In the genomic region with DNA sequence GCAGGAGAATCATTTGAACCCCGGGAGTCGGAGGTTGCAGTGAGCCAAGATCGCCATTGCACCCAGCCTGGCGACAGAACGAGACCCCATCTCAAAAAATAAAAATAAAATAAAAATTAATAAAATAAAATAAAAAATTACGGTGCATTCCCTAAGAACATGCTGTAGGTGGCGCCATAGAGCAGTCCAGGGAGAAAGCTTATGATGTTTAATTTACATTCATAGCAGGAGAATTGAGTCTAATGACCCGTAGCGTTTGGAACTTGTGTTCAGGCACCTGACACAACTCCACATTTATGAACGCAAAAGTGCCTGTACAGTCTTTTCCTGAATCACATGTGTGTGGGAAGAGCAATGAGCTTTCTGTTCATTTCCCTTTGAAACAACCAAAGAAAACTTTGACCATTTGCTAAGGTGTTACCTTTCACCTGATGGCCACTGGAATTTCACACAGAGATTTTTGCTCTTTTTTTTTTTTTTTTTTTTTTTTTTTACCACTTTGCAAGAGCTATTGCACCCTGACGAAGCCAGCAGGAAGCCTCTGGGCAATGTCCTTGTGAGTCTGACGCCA, we compare ENCODE assay signal across 9 cellular contexts.
DNase-seq lines count a peak whose midpoint lies in the region; ATAC-seq and TF ChIP-seq lines count a peak whose summit lies in the region.
"Had no signal": no experiment of that assay in that cellular context is flagged by ENCODE, and none has a peak within 500 bp of the region (broad histone marks: within the 10 kb centered on the region; RNA-seq: fewer than 3 reads in every experiment).

No MANE protein-coding gene starts in this region.

- no peaks in the 10 kb centered on the region for H3K36me3 ChIP-seq in CD4-positive, alpha-beta memory T cell (ENCODE audit: insufficient read depth, low read length)
- H3K36me3 ChIP-seq in Peyer's patch (no peaks in the 10 kb centered on the region), esophagus squamous epithelium (no peaks in the 10 kb centered on the region), sigmoid colon (no peaks in the 10 kb centered on the region)

- H3K36me3 Mint-ChIP-seq in CD4-positive, alpha-beta memory T cell: peaks cover 0 to 4% of the 10 kb centered on the region in 2 donors

- H3K4me3 ChIP-seq in CD4-positive, alpha-beta memory T cell (ENCODE audit: low read length in 2 of 2): no peak overlapping the region
- H3K4me3 ChIP-seq in Peyer's patch (no peak overlapping the region), esophagus squamous epithelium (no peak overlapping the region), sigmoid colon (no peak overlapping the region)
- H3K4me3 ChIP-seq: SK-N-MC had no signal

- POLR2A ChIA-PET in CD4-positive, alpha-beta memory T cell (lab: Charles Lee; ENCODE audit: partially characterized antibody): no interaction called here

- 20 to 24% methylated on average over 12 of the region's 12 CpGs for WGBS in esophagus squamous epithelium, 2 donors
- 20 to 43% methylated on average over 12 of the region's 12 CpGs for WGBS in sigmoid colon, 2 donors

- CTCF ChIA-PET in CD4-positive, alpha-beta memory T cell (lab: Charles Lee; ENCODE audit: partially characterized antibody): interaction anchor here (0.6 to 5.2 kb wide), 16 partner anchors 8 to 170 kb away, joined by 3 to 60 read pairs (median 4); no protein-coding TSS in a partner anchor

- intact Hi-C loops in CD4-positive, alpha-beta memory T cell (cut with micrococcal nuclease): no loop called here
- intact Hi-C loops in esophagus squamous epithelium (cut with DNase I): no loop called here
- intact Hi-C loops in sigmoid colon (cut with DNase I): no loop called here

- H3K9me3 Mint-ChIP-seq in CD4-positive, alpha-beta memory T cell: peaks cover 0 to 2% (median 0%) of the 10 kb centered on the region in 8 donors

- no peaks in the 10 kb centered on the region for H3K27me3 ChIP-seq in CD4-positive, alpha-beta memory T cell (ENCODE audit: insufficient read depth, low read length)
- H3K27me3 ChIP-seq in Peyer's patch (no peaks in the 10 kb centered on the region), esophagus squamous epithelium (peaks cover 0 to 38% (median 2%) of the 10 kb centered on the region in 4 donors), sigmoid colon (no peaks in the 10 kb centered on the region)

- no peaks in the 10 kb centered on the region for H3K9me3 ChIP-seq in CD4-positive, alpha-beta memory T cell (ENCODE audit: control insufficient read depth in 1 of 2, low read length in 2 of 2)
- no peaks in the 10 kb centered on the region for H3K9me3 ChIP-seq in Peyer's patch
- H3K9me3 ChIP-seq in esophagus squamous epithelium: no peaks in the 10 kb centered on the region
- H3K9me3 ChIP-seq in sigmoid colon: no peaks in the 10 kb centered on the region

- no peak overlapping the region for H3K27ac ChIP-seq in CD4-positive, alpha-beta memory T cell (ENCODE audit: low read depth, low read length)
- no peak overlapping the region for H3K27ac ChIP-seq in Peyer's patch
- no peak overlapping the region for H3K27ac ChIP-seq in esophagus squamous epithelium
- H3K27ac ChIP-seq in sigmoid colon: no peak overlapping the region
- H3K27ac ChIP-seq: SK-N-MC had no signal

- no peak for TF ChIP-seq EP300 in sigmoid colon (IDR thresholded peaks at IDR 0.05)

- TF ChIP-seq POLR2A in Peyer's patch (IDR thresholded peaks at IDR 0.05) (no peak), esophagus squamous epithelium (IDR thresholded peaks at IDR 0.05) (no peak), sigmoid colon (IDR thresholded peaks at IDR 0.05) (no peak)

- H3K4me3 Mint-ChIP-seq in CD4-positive, alpha-beta memory T cell: no peak overlapping the region

- peaks cover 0 to 9% (median 3%) of the 10 kb centered on the region in 4 donors for H3K4me1 Mint-ChIP-seq in CD4-positive, alpha-beta memory T cell

- no peak overlapping the region for H3K27ac Mint-ChIP-seq in CD4-positive, alpha-beta memory T cell

- peak in 3 of 5 donors; percentile 12 to 37 (median 24) for DNase-seq in CD4-positive, alpha-beta memory T cell
- DNase-seq in GM13977 (ENCODE audit: low spot score) (peak; percentile 61), Peyer's patch (peak in 1 of 3 donors; percentile 55), esophagus squamous epithelium (lab: John Stamatoyannopoulos, UW) (no peak), sigmoid colon (no peak)

- in situ Hi-C loops in GM13977 (cut with MboI; ENCODE audit: low pct_unique_long_range_greater_than_20kb, low sequenced_read_pairs, unreplicated experiment): no loop called here

- peak; percentile 44 for TF ChIP-seq CTCF in GM13977 (IDR thresholded peaks at IDR 0.05; ENCODE audit: extremely low read depth, insufficient read depth, missing control alignments)
- peak; percentile 24 to 83 (median 46) for TF ChIP-seq CTCF in Peyer's patch (IDR thresholded peaks at IDR 0.05)
- peak; percentile 30 to 92 (median 51) for TF ChIP-seq CTCF in esophagus squamous epithelium (IDR thresholded peaks at IDR 0.05)
- TF ChIP-seq CTCF in sigmoid colon (IDR thresholded peaks at IDR 0.05): peak in 3 of 4 experiments; percentile 44 to 77 (median 52)

- ATAC-seq in HG03045 (IDR thresholded peaks at IDR 0.05; ENCODE audit: unreplicated experiment) (no peak), HG03135 (IDR thresholded peaks at IDR 0.05; ENCODE audit: unreplicated experiment) (no peak), GM19035 (IDR thresholded peaks at IDR 0.05; ENCODE audit: unreplicated experiment) (no peak)

- H3K4me1 ChIP-seq in CD4-positive, alpha-beta memory T cell (ENCODE audit: insufficient read depth, low read length): peaks cover 2% of the 10 kb centered on the region
- H3K4me1 ChIP-seq in Peyer's patch (no peaks in the 10 kb centered on the region), esophagus squamous epithelium (no peaks in the 10 kb centered on the region), sigmoid colon (no peaks in the 10 kb centered on the region)

- peaks cover 0 to 5% of the 10 kb centered on the region in 2 donors for H3K27me3 Mint-ChIP-seq in CD4-positive, alpha-beta memory T cell

Comparison
In these comparisons a context has a peak if more than half of its experiments do, and no peak if none do; other contexts are left out.
1. DNase-seq: peak in CD4-positive, alpha-beta memory T cell (3 of 5) and GM13977 (single experiment); none in esophagus squamous epithelium (single experiment) and sigmoid colon (single experiment).
2. Peak in every context shown above with its lines, with median percentiles within 50 percentile points of each other: CTCF ChIP-seq.